Comparison of ENCODE assay signal across 21 cellular contexts in the genomic region with DNA sequence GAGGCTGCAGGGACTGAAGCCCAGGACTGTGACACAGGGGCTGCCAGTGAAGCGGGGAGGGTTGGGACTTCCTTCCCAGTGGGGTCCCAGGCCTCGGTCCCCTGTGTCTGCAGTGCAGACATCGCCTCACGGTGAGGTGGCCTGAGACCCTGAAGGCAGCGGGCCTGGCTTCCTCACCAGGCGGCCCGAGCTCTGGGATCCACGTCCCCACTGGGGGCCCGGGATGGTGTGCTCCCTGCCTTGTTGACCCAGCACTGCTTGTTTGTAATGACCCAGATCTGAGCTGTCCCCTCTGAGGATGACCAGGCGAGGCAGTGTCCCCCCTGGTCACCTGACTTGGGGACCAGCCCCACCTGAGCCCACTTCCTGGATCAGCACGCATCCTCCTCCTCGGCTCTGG. TPM values are rescaled to one million over a fixed set of nuclear protein-coding genes. Genes with fewer than 3 reads are reported as not detected.
DNase-seq lines count a peak whose midpoint lies in the region; ATAC-seq, FAIRE-seq and TF ChIP-seq lines count a peak whose summit lies in the region.
"Had no signal": no experiment of that assay in that cellular context is flagged by ENCODE, and none has a peak within 500 bp of the region (broad histone marks: within the 10 kb centered on the region; RNA-seq: fewer than 3 reads in every experiment).

No MANE protein-coding gene starts in this region.

- H3K36me3 Mint-ChIP-seq in CD8-positive, alpha-beta memory T cell, result no peaks in the 10 kb centered on the region

- CTCF ChIA-PET in CD8-positive, alpha-beta memory T cell (lab: Charles Lee), result no interaction called here

- ATAC-seq in Right ventricle myocardium inferior (no peak), HG03095 (IDR thresholded peaks at IDR 0.05; ENCODE audit: unreplicated experiment) (no peak)
- ATAC-seq: HepG2, K562, Panc1 had no signal

- H3K9me3 ChIP-seq in left ventricle myocardium inferior (replicated peaks) (no peaks in the 10 kb centered on the region), kidney (ENCODE audit: control insufficient read depth in 1 of 2, low read length in 2 of 2) (no peaks in the 10 kb centered on the region), smooth muscle cell (replicated peaks; ENCODE audit: low read depth) (no peaks in the 10 kb centered on the region)
- no peaks in the 10 kb centered on the region for H3K9me3 ChIP-seq in CD8-positive, alpha-beta memory T cell (ENCODE audit: low read length)

- WGBS in smooth muscle cell (ENCODE audit: low lambda C conversion rate), result 95% methylated on average over 12 of the region's 12 CpGs

- H2AFZ ChIP-seq in smooth muscle cell (ENCODE audit: low read depth), result no peak overlapping the region

- peaks cover 6 to 10% (median 7%) of the 10 kb centered on the region in 3 donors for H3K4me1 Mint-ChIP-seq in CD8-positive, alpha-beta memory T cell
- H3K4me1 Mint-ChIP-seq: B cell had no signal

- H3K9me3 Mint-ChIP-seq in CD8-positive, alpha-beta memory T cell, result no peaks in the 10 kb centered on the region

- peaks cover 0 to 6% of the 10 kb centered on the region in 2 donors for H3K27me3 Mint-ChIP-seq in CD8-positive, alpha-beta memory T cell
- H3K27me3 Mint-ChIP-seq: B cell had no signal

- H3F3A ChIP-seq in smooth muscle cell (ENCODE audit: low read depth), result peaks cover 72% of the 10 kb centered on the region

- TF ChIP-seq CTCF in left ventricle myocardium inferior (IDR thresholded peaks at IDR 0.05; ENCODE audit: borderline replicate concordance) (no peak), kidney (IDR thresholded peaks at IDR 0.05; ENCODE audit: borderline replicate concordance, extremely low read depth, insufficient read depth) (no peak), smooth muscle cell (IDR thresholded peaks at IDR 0.05; ENCODE audit: borderline replicate concordance, insufficient read depth, poor library complexity, severe bottlenecking) (no peak)

- H3K27me3 ChIP-seq in left ventricle myocardium inferior (ENCODE audit: low read depth) (no peaks in the 10 kb centered on the region), smooth muscle cell (ENCODE audit: low read depth) (no peaks in the 10 kb centered on the region)
- H3K27me3 ChIP-seq in CD8-positive, alpha-beta memory T cell (ENCODE audit: insufficient read depth, low read length, poor library complexity, severe bottlenecking), result no peaks in the 10 kb centered on the region

- H4K20me1 ChIP-seq in smooth muscle cell (ENCODE audit: low read depth), result peaks cover 100% of the 10 kb centered on the region

- H3K36me3 ChIP-seq in left ventricle myocardium inferior (no peaks in the 10 kb centered on the region), kidney (ENCODE audit: control insufficient read depth in 1 of 2, insufficient read depth in 2 of 2, low read length in 2 of 2) (no peaks in the 10 kb centered on the region), smooth muscle cell (ENCODE audit: low read depth) (peaks cover 9% of the 10 kb centered on the region)
- no peaks in the 10 kb centered on the region for H3K36me3 ChIP-seq in CD8-positive, alpha-beta memory T cell (ENCODE audit: insufficient read depth, low read length)

- no peak overlapping the region for H3K4me3 ChIP-seq in left ventricle myocardium inferior
- no peak overlapping the region for H3K4me3 ChIP-seq in kidney (ENCODE audit: low read length in 2 of 2)
- no peak overlapping the region for H3K4me3 ChIP-seq in smooth muscle cell
- no peak overlapping the region for H3K4me3 ChIP-seq in CD8-positive, alpha-beta memory T cell (ENCODE audit: low read length)
- H3K4me3 ChIP-seq: K562 had no signal

- POLR2A ChIA-PET in CD8-positive, alpha-beta memory T cell (lab: Charles Lee), result no interaction called here

- FAIRE-seq in kidney (lab: Jason Lieb, UNC), result no peak
- FAIRE-seq: A204.1, H54, HepG2, K562 had no signal

- H3K27ac ChIP-seq in left ventricle myocardium inferior (replicated peaks) (no peak overlapping the region), kidney (ENCODE audit: low read depth in 2 of 2, low read length in 2 of 2) (no peak overlapping the region), smooth muscle cell (ENCODE audit: low read depth) (peak overlapping the region; percentile 96)
- no peak overlapping the region for H3K27ac ChIP-seq in CD8-positive, alpha-beta memory T cell (ENCODE audit: low read depth, low read length)
- H3K27ac ChIP-seq: HL-60 had no signal

- H3K79me2 ChIP-seq in smooth muscle cell (ENCODE audit: low read depth), result peaks cover 100% of the 10 kb centered on the region

- H3K27ac Mint-ChIP-seq in CD8-positive, alpha-beta memory T cell, result no peak overlapping the region
- H3K27ac Mint-ChIP-seq: B cell had no signal

- no peak overlapping the region for H3K4me3 Mint-ChIP-seq in CD8-positive, alpha-beta memory T cell
- H3K4me3 Mint-ChIP-seq: B cell had no signal

- peaks cover 29% of the 10 kb centered on the region for H3K4me1 ChIP-seq in left ventricle myocardium inferior
- no peaks in the 10 kb centered on the region for H3K4me1 ChIP-seq in kidney (ENCODE audit: control insufficient read depth in 1 of 2, insufficient read depth in 1 of 2, low read depth in 1 of 2, low read length in 2 of 2)
- peaks cover 9% of the 10 kb centered on the region for H3K4me1 ChIP-seq in smooth muscle cell (ENCODE audit: low read depth)
- no peaks in the 10 kb centered on the region for H3K4me1 ChIP-seq in CD8-positive, alpha-beta memory T cell (ENCODE audit: insufficient read depth, low read length)

- no peak overlapping the region for H3K4me2 ChIP-seq in smooth muscle cell

- intact Hi-C loops in left ventricle myocardium inferior (cut with micrococcal nuclease) (loop anchor here (10.0 kb wide), 1 partner anchor 290 kb away; no protein-coding TSS in a partner anchor), Right ventricle myocardium inferior (cut with DNase I) (loop anchor here (5.0 kb wide), 2 partner anchors 47 to 718 kb away; no protein-coding TSS in a partner anchor), kidney (cut with DNase I) (no loop called here)

- H3K9ac ChIP-seq in kidney (ENCODE audit: low read length in 2 of 2) (no peak overlapping the region), smooth muscle cell (ENCODE audit: low read depth) (no peak overlapping the region)

- DNase-seq in left ventricle myocardium inferior, result peak; percentile 6
- no peak for DNase-seq in Right ventricle myocardium inferior (ENCODE audit: missing footprints)
- DNase-seq in kidney, result peak; percentile 52
- DNase-seq in smooth muscle cell (lab: John Stamatoyannopoulos, UW; ENCODE audit: unreplicated experiment), result no peak
- DNase-seq in CD8-positive, alpha-beta memory T cell, result no peak
- DNase-seq in activated effector memory CD4-positive, alpha-beta T cell treated with Interleukin-2 at 50 U/mL for 16 hours, result no peak
- DNase-seq in NCI-H82 treated with DMSO at 0.1 percent for 48 hours (lab: John Stamatoyannopoulos, UW; ENCODE audit: unreplicated experiment), result no peak
- DNase-seq: EL, MM.1S, NCI-H1048, NCI-H1417 treated with DMSO at 0.1 percent for 48 hours, NCI-H187 had no signal

RNA-seq across cellular contexts. Expression of a gene that starts 53.1 kb away (rescaled TPM):
- total RNA-seq in left ventricle myocardium inferior, result 13.9 TPM
- total RNA-seq in Right ventricle myocardium inferior, result 18.7 TPM
- 23.8 TPM for total RNA-seq in kidney
- 2.4 TPM for polyA plus RNA-seq in kidney (ENCODE audit: insufficient read depth, low read depth, low replicate concordance)
- total RNA-seq in smooth muscle cell, result 1,084 and 1,167 TPM in 2 replicates
- 1,100 and 1,443 TPM in 2 replicates for polyA plus RNA-seq in smooth muscle cell
- under 1 TPM; 0.02 to 0.13 TPM for total RNA-seq in CD8-positive, alpha-beta memory T cell
- 0.43 TPM for polyA plus RNA-seq in CD8-positive, alpha-beta memory T cell
- total RNA-seq: B cell, HepG2, SK-MEL-5 had no signal
- polyA plus RNA-seq: HepG2 had no signal

Comparison
In these comparisons a context has a peak if more than half of its experiments do, and no peak if none do; other contexts are left out.
1. DNase-seq: peak in left ventricle myocardium inferior (single experiment) and kidney (single experiment); none in Right ventricle myocardium inferior (single experiment), smooth muscle cell (single experiment), CD8-positive, alpha-beta memory T cell (0 of 5), activated effector memory CD4-positive, alpha-beta T cell treated with Interleukin-2 at 50 U/mL for 16 hours (single experiment) and NCI-H82 treated with DMSO at 0.1 percent for 48 hours (single experiment).
2. RNA of a gene that starts 53.1 kb away (total RNA-seq): 1,084 to 1,167 TPM in smooth muscle cell; 23.8 TPM in kidney (single experiment), 18.7 TPM in Right ventricle myocardium inferior (single experiment), 13.9 TPM in left ventricle myocardium inferior (single experiment) and 0.02 to 0.13 TPM in CD8-positive, alpha-beta memory T cell; every median in the first group is over 10 times any median in the second.